In the genomic region with DNA sequence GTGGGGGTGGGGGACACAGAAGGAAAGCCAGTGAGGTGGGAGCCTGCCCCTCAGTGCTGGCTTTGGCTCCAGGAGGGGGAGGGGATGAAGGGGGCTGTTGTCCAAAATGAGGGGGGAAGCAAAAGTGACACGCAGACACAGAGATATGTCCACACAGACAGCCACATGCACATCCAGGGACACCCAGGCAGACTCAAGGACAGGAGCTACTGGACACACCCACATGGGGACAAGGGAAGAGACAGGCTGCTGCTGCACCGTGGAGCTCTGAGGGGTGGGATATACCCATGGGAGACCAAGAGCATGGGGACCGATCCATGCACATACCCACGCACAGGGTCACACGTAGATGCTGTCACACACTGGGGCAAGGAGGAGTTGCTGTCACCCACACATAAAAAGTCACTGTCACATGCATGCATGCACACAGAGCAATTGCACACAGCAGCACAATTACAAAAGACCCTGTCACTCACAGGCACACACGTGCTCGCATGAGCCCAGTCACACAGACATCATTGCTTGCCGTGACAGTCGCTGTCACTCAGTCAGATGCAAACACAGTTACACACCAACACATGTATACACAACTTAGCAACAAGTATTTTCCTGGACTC, we compare ENCODE assay signal across 6 cellular contexts. TPM values are rescaled to one million over a fixed set of nuclear protein-coding genes. Genes with fewer than 3 reads are reported as not detected.
DNase-seq lines count a peak whose midpoint lies in the region; ATAC-seq and TF ChIP-seq lines count a peak whose summit lies in the region.

No MANE protein-coding gene starts in this region.

- H3K4me3 ChIP-seq in HCT116 (replicated peaks in 1 of 2; ENCODE audit: low read depth in 1 of 2, low read length in 2 of 2), result peak overlapping the region; percentile 81 to 92
- peak overlapping the region; percentile 99 to 100 for H3K4me3 ChIP-seq in muscle layer of colon (ENCODE audit: low read depth in 1 of 2, low read length in 2 of 2)

- no peaks in the 10 kb centered on the region for H3K27me3 ChIP-seq in HCT116 (ENCODE audit: insufficient read depth, low read length)
- no peaks in the 10 kb centered on the region for H3K27me3 ChIP-seq in muscle layer of colon (ENCODE audit: control insufficient read depth in 1 of 2, insufficient read depth in 2 of 2, low read length in 2 of 2)

- intact Hi-C loops in HCT116 (cut with micrococcal nuclease), result no loop called here

- ATAC-seq in HCT116, result no peak
- no peak for ATAC-seq in GM18873 (IDR thresholded peaks at IDR 0.05; ENCODE audit: low FRiP score, unreplicated experiment)

- no peak overlapping the region for H3K27ac ChIP-seq in HCT116 (ENCODE audit: low read depth, low read length)
- peak overlapping the region; percentile 99 for H3K27ac ChIP-seq in muscle layer of colon (ENCODE audit: low read depth, low read length)

- H3K4me2 ChIP-seq in HCT116 (ENCODE audit: low read length), result peak overlapping the region; percentile 96

- TF ChIP-seq RAD21 in HCT116 (IDR thresholded peaks at IDR 0.05; ENCODE audit: low read depth), result no peak

- no peaks in the 10 kb centered on the region for H3K9me2 ChIP-seq in HCT116 (ENCODE audit: insufficient read depth)

- DNase-seq in HCT116 (ENCODE audit: low read depth, low spot score) (no peak), anterior cingulate cortex (lab: John Stamatoyannopoulos, UW) (peak in 33 of 58 donors; percentile 27 to 74 (median 53)), NCI-H345 treated with DMSO at 0.1 percent for 48 hours (lab: John Stamatoyannopoulos, UW; ENCODE audit: unreplicated experiment) (no peak), NK-92 (lab: John Stamatoyannopoulos, UW; ENCODE audit: unreplicated experiment) (no peak)

- TF ChIP-seq POLR2A in HCT116 (IDR thresholded peaks at IDR 0.05; ENCODE audit: borderline replicate concordance, extremely low read depth, insufficient read depth, insufficient read length), result no peak

- POLR2A ChIA-PET in HCT116 (lab: Charles Lee), result interaction anchor here (0.9 to 1.9 kb wide), 2 partner anchors 36 to 76 kb away, joined by 3 to 6 read pairs; a partner anchor contains a TSS

- CTCF ChIA-PET in HCT116 (lab: Charles Lee), result interaction anchor here (1.4 to 4.6 kb wide), 2 partner anchors 11 to 22 kb away, joined by 3 to 36 read pairs; no protein-coding TSS in a partner anchor

- H3K9ac ChIP-seq in HCT116 (ENCODE audit: low read length), result peak overlapping the region; percentile 82; the same call in 1 of the 2 replicates
- H3K9ac ChIP-seq in muscle layer of colon (ENCODE audit: low read length), result peak overlapping the region; percentile 80

- H3K36me3 ChIP-seq in HCT116 (ENCODE audit: control insufficient read depth in 1 of 2, insufficient read depth in 2 of 2, low read length in 2 of 2) (no peaks in the 10 kb centered on the region), muscle layer of colon (ENCODE audit: insufficient read depth, low read length) (no peaks in the 10 kb centered on the region)

- no peak for TF ChIP-seq CTCF in HCT116 (IDR thresholded peaks at IDR 0.05 in 2 of 3, conservative IDR thresholded peaks at IDR 0.05 in 1 of 3; ENCODE audit: borderline replicate concordance in 1 of 3, insufficient read depth in 1 of 3, low read depth in 2 of 3, low read length in 2 of 3)

- RAD21 ChIA-PET in HCT116 (lab: Charles Lee; ENCODE audit: low non-redundant PET in 1 of 2, low total read pairs in 2 of 2, uncharacterized antibody in 2 of 2, unreplicated experiment in 2 of 2), result no interaction called here

- H4K20me1 ChIP-seq in HCT116 (ENCODE audit: insufficient read depth), result no peaks in the 10 kb centered on the region

- H3K9me3 ChIP-seq in HCT116 (ENCODE audit: control insufficient read depth in 1 of 2, insufficient read depth in 1 of 2, low read depth in 1 of 2, low read length in 2 of 2), result no peaks in the 10 kb centered on the region
- H3K9me3 ChIP-seq in muscle layer of colon (ENCODE audit: low read length), result no peaks in the 10 kb centered on the region

- H3K4me1 ChIP-seq in HCT116 (ENCODE audit: control insufficient read depth in 1 of 2, insufficient read depth in 2 of 2, low read length in 2 of 2) (peaks cover 40 to 50% of the 10 kb centered on the region in 2 experiments), muscle layer of colon (ENCODE audit: insufficient read depth, low read length) (peaks cover 59% of the 10 kb centered on the region)

- H3K79me2 ChIP-seq in HCT116 (ENCODE audit: insufficient read depth, low read length), result peaks cover under 1% of the 10 kb centered on the region; the same call in 1 of the 2 replicates

- no peak overlapping the region for H2AFZ ChIP-seq in HCT116 (ENCODE audit: low read depth, low read length, poor library complexity, severe bottlenecking)

- BruUV-seq in HCT116 (replicated peaks; lab: Mats Ljungman, UMichigan), result TSS peak; percentile 52

TF ChIP-seq in HCT116, 20 proteins besides CTCF, POLR2A, EP300 and RAD21:
- TF ChIP-seq, protein P1, sequence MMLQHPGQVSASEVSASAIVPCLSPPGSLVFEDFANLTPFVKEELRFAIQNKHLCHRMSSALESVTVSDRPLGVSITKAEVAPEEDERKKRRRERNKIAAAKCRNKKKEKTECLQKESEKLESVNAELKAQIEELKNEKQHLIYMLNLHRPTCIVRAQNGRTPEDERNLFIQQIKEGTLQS (IDR thresholded peaks at IDR 0.05), result no peak
- TF ChIP-seq EZH2phosphoT487 (IDR thresholded peaks at IDR 0.05; ENCODE audit: borderline replicate concordance), result no peak
- TF ChIP-seq, protein P2, sequence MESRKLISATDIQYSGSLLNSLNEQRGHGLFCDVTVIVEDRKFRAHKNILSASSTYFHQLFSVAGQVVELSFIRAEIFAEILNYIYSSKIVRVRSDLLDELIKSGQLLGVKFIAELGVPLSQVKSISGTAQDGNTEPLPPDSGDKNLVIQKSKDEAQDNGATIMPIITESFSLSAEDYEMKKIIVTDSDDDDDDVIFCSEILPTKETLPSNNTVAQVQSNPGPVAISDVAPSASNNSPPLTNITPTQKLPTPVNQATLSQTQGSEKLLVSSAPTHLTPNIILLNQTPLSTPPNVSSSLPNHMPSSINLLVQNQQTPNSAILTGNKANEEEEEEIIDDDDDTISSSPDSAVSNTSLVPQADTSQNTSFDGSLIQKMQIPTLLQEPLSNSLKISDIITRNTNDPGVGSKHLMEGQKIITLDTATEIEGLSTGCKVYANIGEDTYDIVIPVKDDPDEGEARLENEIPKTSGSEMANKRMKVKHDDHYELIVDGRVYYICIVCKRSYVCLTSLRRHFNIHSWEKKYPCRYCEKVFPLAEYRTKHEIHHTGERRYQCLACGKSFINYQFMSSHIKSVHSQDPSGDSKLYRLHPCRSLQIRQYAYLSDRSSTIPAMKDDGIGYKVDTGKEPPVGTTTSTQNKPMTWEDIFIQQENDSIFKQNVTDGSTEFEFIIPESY (IDR thresholded peaks at IDR 0.05; ENCODE audit: extremely low read depth, insufficient replicate concordance, low read length), result no peak
- TF ChIP-seq, protein P3, sequence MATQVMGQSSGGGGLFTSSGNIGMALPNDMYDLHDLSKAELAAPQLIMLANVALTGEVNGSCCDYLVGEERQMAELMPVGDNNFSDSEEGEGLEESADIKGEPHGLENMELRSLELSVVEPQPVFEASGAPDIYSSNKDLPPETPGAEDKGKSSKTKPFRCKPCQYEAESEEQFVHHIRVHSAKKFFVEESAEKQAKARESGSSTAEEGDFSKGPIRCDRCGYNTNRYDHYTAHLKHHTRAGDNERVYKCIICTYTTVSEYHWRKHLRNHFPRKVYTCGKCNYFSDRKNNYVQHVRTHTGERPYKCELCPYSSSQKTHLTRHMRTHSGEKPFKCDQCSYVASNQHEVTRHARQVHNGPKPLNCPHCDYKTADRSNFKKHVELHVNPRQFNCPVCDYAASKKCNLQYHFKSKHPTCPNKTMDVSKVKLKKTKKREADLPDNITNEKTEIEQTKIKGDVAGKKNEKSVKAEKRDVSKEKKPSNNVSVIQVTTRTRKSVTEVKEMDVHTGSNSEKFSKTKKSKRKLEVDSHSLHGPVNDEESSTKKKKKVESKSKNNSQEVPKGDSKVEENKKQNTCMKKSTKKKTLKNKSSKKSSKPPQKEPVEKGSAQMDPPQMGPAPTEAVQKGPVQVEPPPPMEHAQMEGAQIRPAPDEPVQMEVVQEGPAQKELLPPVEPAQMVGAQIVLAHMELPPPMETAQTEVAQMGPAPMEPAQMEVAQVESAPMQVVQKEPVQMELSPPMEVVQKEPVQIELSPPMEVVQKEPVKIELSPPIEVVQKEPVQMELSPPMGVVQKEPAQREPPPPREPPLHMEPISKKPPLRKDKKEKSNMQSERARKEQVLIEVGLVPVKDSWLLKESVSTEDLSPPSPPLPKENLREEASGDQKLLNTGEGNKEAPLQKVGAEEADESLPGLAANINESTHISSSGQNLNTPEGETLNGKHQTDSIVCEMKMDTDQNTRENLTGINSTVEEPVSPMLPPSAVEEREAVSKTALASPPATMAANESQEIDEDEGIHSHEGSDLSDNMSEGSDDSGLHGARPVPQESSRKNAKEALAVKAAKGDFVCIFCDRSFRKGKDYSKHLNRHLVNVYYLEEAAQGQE (IDR thresholded peaks at IDR 0.05; ENCODE audit: low read depth), result no peak
- TF ChIP-seq, protein P4, sequence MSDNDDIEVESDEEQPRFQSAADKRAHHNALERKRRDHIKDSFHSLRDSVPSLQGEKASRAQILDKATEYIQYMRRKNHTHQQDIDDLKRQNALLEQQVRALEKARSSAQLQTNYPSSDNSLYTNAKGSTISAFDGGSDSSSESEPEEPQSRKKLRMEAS (IDR thresholded peaks at IDR 0.05), result no peak
- TF ChIP-seq EZH2 (IDR thresholded peaks at IDR 0.05), result no peak
- no peak for TF ChIP-seq FOSL1 (IDR thresholded peaks at IDR 0.05; ENCODE audit: low read depth)
- no peak for TF ChIP-seq EGR1 (IDR thresholded peaks at IDR 0.05; ENCODE audit: low read depth)
- no peak for TF ChIP-seq CBX3 (IDR thresholded peaks at IDR 0.05; ENCODE audit: low read depth)
- TF ChIP-seq TCF7L2 (IDR thresholded peaks at IDR 0.05; ENCODE audit: borderline replicate concordance, extremely low read depth, insufficient read depth, insufficient read length), result no peak
- TF ChIP-seq SIN3A (IDR thresholded peaks at IDR 0.05; ENCODE audit: low read depth), result no peak
- TF ChIP-seq SRF (IDR thresholded peaks at IDR 0.05; ENCODE audit: low read depth), result no peak
- no peak for TF ChIP-seq SP1 (IDR thresholded peaks at IDR 0.05; ENCODE audit: low read depth)
- TF ChIP-seq CEBPB (IDR thresholded peaks at IDR 0.05; ENCODE audit: low read depth), result no peak
- TF ChIP-seq ELF1 (IDR thresholded peaks at IDR 0.05; ENCODE audit: borderline replicate concordance, low read depth), result no peak
- TF ChIP-seq POLR2AphosphoS5 (IDR thresholded peaks at IDR 0.05; ENCODE audit: low read depth, low read length), result no peak
- no peak for TF ChIP-seq JUND (IDR thresholded peaks at IDR 0.05)

RNA-seq across cellular contexts. Expression of a gene that starts 1.3 kb away (rescaled TPM):
- 23.3 TPM for total RNA-seq in HCT116 (2021; ENCODE audit: unreplicated experiment)
- polyA plus RNA-seq in HCT116 (2012), result 20.3 and 21.1 TPM in 2 replicates

RNA-seq across cellular contexts. Expression of a gene that starts 9.8 kb away (rescaled TPM):
- 92.1 TPM for total RNA-seq in HCT116 (2021; ENCODE audit: unreplicated experiment)
- polyA plus RNA-seq in HCT116 (2012), result 68.9 and 90.5 TPM in 2 replicates

RNA-seq across cellular contexts. Expression of a gene that starts 36.4 kb away (rescaled TPM):
- total RNA-seq in HCT116 (2021; ENCODE audit: unreplicated experiment), result 63.7 TPM
- 104 and 122 TPM in 2 replicates for polyA plus RNA-seq in HCT116 (2012)

RNA-seq across cellular contexts. Expression of a gene that starts 48.8 kb away (rescaled TPM):
- total RNA-seq in HCT116 (2021; ENCODE audit: unreplicated experiment), result not detected
- polyA plus RNA-seq in HCT116 (2012), result not detected in 2 replicates

RNA-seq across cellular contexts. Expression of a gene that starts 57.7 kb away (rescaled TPM):
- total RNA-seq in HCT116 (2021; ENCODE audit: unreplicated experiment), result 67.2 TPM
- 26.8 and 36.5 TPM in 2 replicates for polyA plus RNA-seq in HCT116 (2012)

Comparison
In these comparisons a context has a peak if more than half of its experiments do, and no peak if none do; other contexts are left out.
1. DNase-seq: peak in anterior cingulate cortex (33 of 58); none in HCT116 (single experiment), NCI-H345 treated with DMSO at 0.1 percent for 48 hours (single experiment) and NK-92 (single experiment).